ENCODE assay signal across 1 cellular context in the genomic region with DNA sequence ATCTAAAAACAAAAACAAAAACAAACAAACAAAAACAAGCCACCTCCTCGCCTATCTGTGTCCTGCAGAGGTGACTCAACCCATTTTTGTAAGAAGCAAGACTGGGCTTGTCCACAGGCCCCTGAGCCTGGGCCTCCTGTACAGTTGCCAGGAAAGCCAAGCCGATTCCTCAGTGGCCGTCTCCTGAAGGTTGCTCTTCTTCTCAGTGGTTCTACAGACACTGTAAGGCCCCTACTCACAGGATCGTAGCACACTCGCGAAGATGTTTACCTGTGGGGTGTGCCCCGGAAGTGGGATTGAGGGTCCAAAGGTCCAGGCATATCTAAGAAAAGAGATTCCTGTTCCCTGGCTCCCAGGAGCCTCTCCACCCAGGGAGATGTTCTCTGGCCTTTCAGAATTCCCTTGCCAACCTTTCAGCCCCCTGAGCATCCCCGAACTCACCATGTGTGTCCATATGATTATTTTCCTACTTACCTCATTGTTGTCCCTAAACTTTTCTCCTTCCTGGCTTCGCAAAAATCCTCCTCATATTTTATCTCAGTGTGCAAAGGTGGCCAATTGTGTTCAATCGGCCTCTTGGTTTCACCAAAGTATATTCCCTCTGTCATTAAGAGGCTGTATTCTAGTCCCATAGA.
A peak's percentile ranks its signal among the peaks of the same experiment; 100 is the strongest.
TF ChIP-seq lines count a peak whose summit lies in the region.

No MANE protein-coding gene starts in this region.

TF ChIP-seq in HepG2, 621 proteins besides CTCF, POLR2A, EP300 and RAD21 (continued from another document):
- no peak for TF ChIP-seq SIX1 (CRISPR knock-in tag; IDR thresholded peaks at IDR 0.05; ENCODE audit: borderline replicate concordance)
- TF ChIP-seq MTF2 (CRISPR knock-in tag; IDR thresholded peaks at IDR 0.05; ENCODE audit: borderline replicate concordance) = no peak
- TF ChIP-seq ZNF282 (IDR thresholded peaks at IDR 0.05; ENCODE audit: partially characterized antibody) = no peak
- TF ChIP-seq ZNF33A (CRISPR knock-in tag; IDR thresholded peaks at IDR 0.05; ENCODE audit: borderline replicate concordance) = no peak
- TF ChIP-seq, protein P1, sequence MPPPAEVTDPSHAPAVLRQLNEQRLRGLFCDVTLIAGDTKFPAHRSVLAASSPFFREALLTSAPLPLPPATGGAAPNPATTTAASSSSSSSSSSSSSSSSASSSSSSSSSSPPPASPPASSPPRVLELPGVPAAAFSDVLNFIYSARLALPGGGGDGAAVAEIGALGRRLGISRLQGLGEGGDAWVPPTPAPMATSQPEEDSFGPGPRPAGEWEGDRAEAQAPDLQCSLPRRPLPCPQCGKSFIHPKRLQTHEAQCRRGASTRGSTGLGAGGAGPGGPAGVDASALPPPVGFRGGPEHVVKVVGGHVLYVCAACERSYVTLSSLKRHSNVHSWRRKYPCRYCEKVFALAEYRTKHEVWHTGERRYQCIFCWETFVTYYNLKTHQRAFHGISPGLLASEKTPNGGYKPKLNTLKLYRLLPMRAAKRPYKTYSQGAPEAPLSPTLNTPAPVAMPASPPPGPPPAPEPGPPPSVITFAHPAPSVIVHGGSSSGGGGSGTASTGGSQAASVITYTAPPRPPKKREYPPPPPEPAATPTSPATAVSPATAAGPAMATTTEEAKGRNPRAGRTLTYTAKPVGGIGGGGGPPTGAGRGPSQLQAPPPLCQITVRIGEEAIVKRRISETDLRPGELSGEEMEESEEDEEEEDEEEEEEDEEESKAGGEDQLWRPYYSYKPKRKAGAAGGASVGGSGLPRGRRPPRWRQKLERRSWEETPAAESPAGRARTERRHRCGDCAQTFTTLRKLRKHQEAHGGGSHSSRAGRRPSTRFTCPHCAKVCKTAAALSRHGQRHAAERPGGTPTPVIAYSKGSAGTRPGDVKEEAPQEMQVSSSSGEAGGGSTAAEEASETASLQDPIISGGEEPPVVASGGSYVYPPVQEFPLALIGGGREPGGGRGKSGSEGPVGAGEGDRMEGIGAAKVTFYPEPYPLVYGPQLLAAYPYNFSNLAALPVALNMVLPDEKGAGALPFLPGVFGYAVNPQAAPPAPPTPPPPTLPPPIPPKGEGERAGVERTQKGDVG (CRISPR knock-in tag; IDR thresholded peaks at IDR 0.05; ENCODE audit: borderline replicate concordance) = no peak
- no peak for TF ChIP-seq ELK4 (CRISPR knock-in tag; IDR thresholded peaks at IDR 0.05; ENCODE audit: borderline replicate concordance)
- TF ChIP-seq ZNF234 (CRISPR knock-in tag; conservative IDR thresholded peaks at IDR 0.05) = 0 out of 2 replicates have a peak, but pooled peaks have one; percentile 49
- 0 out of 2 replicates have a peak, but pooled peaks have one; percentile 9 for TF ChIP-seq ZNF501 (CRISPR knock-in tag; IDR thresholded peaks at IDR 0.05)
- no peak for TF ChIP-seq ZNF724P (CRISPR knock-in tag; IDR thresholded peaks at IDR 0.05; ENCODE audit: borderline replicate concordance)
- no peak for TF ChIP-seq ZNF235 (CRISPR knock-in tag; IDR thresholded peaks at IDR 0.05; ENCODE audit: borderline replicate concordance)
- no peak for TF ChIP-seq NCOA1 (CRISPR knock-in tag; IDR thresholded peaks at IDR 0.05)
- TF ChIP-seq, protein P2, sequence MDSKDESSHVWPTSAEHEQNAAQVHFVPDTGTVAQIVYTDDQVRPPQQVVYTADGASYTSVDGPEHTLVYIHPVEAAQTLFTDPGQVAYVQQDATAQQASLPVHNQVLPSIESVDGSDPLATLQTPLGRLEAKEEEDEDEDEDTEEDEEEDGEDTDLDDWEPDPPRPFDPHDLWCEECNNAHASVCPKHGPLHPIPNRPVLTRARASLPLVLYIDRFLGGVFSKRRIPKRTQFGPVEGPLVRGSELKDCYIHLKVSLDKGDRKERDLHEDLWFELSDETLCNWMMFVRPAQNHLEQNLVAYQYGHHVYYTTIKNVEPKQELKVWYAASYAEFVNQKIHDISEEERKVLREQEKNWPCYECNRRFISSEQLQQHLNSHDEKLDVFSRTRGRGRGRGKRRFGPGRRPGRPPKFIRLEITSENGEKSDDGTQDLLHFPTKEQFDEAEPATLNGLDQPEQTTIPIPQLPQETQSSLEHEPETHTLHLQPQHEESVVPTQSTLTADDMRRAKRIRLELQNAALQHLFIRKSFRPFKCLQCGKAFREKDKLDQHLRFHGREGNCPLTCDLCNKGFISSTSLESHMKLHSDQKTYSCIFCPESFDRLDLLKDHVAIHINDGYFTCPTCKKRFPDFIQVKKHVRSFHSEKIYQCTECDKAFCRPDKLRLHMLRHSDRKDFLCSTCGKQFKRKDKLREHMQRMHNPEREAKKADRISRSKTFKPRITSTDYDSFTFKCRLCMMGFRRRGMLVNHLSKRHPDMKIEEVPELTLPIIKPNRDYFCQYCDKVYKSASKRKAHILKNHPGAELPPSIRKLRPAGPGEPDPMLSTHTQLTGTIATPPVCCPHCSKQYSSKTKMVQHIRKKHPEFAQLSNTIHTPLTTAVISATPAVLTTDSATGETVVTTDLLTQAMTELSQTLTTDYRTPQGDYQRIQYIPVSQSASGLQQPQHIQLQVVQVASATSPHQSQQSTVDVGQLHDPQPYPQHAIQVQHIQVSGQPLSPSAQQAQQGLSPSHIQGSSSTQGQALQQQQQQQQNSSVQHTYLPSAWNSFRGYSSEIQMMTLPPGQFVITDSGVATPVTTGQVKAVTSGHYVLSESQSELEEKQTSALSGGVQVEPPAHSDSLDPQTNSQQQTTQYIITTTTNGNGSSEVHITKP (CRISPR knock-in tag; IDR thresholded peaks at IDR 0.05; ENCODE audit: low read depth) = no peak
- TF ChIP-seq, protein P3, sequence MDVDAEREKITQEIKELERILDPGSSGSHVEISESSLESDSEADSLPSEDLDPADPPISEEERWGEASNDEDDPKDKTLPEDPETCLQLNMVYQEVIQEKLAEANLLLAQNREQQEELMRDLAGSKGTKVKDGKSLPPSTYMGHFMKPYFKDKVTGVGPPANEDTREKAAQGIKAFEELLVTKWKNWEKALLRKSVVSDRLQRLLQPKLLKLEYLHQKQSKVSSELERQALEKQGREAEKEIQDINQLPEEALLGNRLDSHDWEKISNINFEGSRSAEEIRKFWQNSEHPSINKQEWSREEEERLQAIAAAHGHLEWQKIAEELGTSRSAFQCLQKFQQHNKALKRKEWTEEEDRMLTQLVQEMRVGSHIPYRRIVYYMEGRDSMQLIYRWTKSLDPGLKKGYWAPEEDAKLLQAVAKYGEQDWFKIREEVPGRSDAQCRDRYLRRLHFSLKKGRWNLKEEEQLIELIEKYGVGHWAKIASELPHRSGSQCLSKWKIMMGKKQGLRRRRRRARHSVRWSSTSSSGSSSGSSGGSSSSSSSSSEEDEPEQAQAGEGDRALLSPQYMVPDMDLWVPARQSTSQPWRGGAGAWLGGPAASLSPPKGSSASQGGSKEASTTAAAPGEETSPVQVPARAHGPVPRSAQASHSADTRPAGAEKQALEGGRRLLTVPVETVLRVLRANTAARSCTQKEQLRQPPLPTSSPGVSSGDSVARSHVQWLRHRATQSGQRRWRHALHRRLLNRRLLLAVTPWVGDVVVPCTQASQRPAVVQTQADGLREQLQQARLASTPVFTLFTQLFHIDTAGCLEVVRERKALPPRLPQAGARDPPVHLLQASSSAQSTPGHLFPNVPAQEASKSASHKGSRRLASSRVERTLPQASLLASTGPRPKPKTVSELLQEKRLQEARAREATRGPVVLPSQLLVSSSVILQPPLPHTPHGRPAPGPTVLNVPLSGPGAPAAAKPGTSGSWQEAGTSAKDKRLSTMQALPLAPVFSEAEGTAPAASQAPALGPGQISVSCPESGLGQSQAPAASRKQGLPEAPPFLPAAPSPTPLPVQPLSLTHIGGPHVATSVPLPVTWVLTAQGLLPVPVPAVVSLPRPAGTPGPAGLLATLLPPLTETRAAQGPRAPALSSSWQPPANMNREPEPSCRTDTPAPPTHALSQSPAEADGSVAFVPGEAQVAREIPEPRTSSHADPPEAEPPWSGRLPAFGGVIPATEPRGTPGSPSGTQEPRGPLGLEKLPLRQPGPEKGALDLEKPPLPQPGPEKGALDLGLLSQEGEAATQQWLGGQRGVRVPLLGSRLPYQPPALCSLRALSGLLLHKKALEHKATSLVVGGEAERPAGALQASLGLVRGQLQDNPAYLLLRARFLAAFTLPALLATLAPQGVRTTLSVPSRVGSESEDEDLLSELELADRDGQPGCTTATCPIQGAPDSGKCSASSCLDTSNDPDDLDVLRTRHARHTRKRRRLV (CRISPR knock-in tag; IDR thresholded peaks at IDR 0.05) = no peak
- TF ChIP-seq PRPF4 (IDR thresholded peaks at IDR 0.05; ENCODE audit: low read depth, low read length, poor library complexity, severe bottlenecking) = no peak
- no peak for TF ChIP-seq ZNF550 (CRISPR knock-in tag; IDR thresholded peaks at IDR 0.05; ENCODE audit: borderline replicate concordance)
- no peak for TF ChIP-seq SRSF1 (optimal IDR thresholded peaks at IDR 0.05; ENCODE audit: low read depth, low read length)
- TF ChIP-seq SYNCRIP (IDR thresholded peaks at IDR 0.05; ENCODE audit: insufficient read depth, low read depth, low read length) = no peak
- no peak for TF ChIP-seq KDM2A (CRISPR knock-in tag; IDR thresholded peaks at IDR 0.05; ENCODE audit: borderline replicate concordance, low read depth)
- no peak for TF ChIP-seq THAP7 (CRISPR knock-in tag; IDR thresholded peaks at IDR 0.05)
- 0 out of 2 replicates have a peak, but pooled peaks have one; percentile 10 for TF ChIP-seq MXD4 (CRISPR knock-in tag; IDR thresholded peaks at IDR 0.05)
